18 cellular contexts compared by ENCODE assay signal in genomic region chr9:78618735-78619134, GRCh38.
"Had no signal": no experiment of that assay in that cellular context is flagged by ENCODE, and none has a peak within 500 bp of the region (broad histone marks: within the 10 kb centered on the region; RNA-seq: fewer than 3 reads in every experiment).

No MANE protein-coding gene starts in this region.

- H3K4me1 ChIP-seq: gastrocnemius medialis, prostate gland, spleen, vagina had no signal

- ATAC-seq: activated T-helper 17 cell treated with anti-CD3 and anti-CD28 coated beads, Interleukin-2, amount 50 U/mL, for 72 hours; gastrocnemius medialis; natural killer cell treated with Interleukin-12 subunit alpha and Interleukin-12 subunit beta and Interleukin-15 and Interleukin-18, amount 100 ng/mL, for 72 hours had no signal

- DNase-seq: activated naive CD4-positive, alpha-beta T cell; activated naive CD8-positive, alpha-beta T cell treated with anti-CD3 and anti-CD28 coated beads for 36 hours; activated T-cell treated with anti-CD3 and anti-CD28 coated beads, Interleukin-2, amount 50 U/mL, for 1 hour; cerebellar nuclear complex; effector CD4-positive, alpha-beta T cell; gastrocnemius medialis; hippocampal formation; ovary; spleen; stimulated activated CD4-positive, alpha-beta T cell treated with anti-CD3 and anti-CD28 coated beads, Interleukin-4, amount 100 ng/mL, for 24 hours; stimulated activated naive CD4-positive, alpha-beta T cell treated with Interleukin-2 at 50 U/mL for 16 hours had no signal

- H3K27me3 ChIP-seq: gastrocnemius medialis, ovary, spleen, vagina had no signal

- H3K4me3 Mint-ChIP-seq: activated naive CD8-positive, alpha-beta T cell treated with anti-CD3 and anti-CD28 coated beads for 36 hours; activated T-helper 17 cell treated with anti-CD3 and anti-CD28 coated beads, Interleukin-2, amount 50 U/mL, for 72 hours; dendritic cell treated with granulocyte-macrophage colony-stimulating factor and Interleukin-4, amounts not matched to agents 40 ng/mL and 50 ng/mL, for 4 days; natural killer cell treated with Interleukin-12 subunit alpha and Interleukin-12 subunit beta and Interleukin-15 and Interleukin-18, amount 100 ng/mL, for 72 hours; type B pancreatic cell had no signal

- H3K36me3 Mint-ChIP-seq: activated naive CD8-positive, alpha-beta T cell treated with anti-CD3 and anti-CD28 coated beads for 36 hours; natural killer cell treated with Interleukin-12 subunit alpha and Interleukin-12 subunit beta and Interleukin-15 and Interleukin-18, amount 100 ng/mL, for 72 hours; type B pancreatic cell had no signal

- H3K9me3 ChIP-seq: gastrocnemius medialis, ovary, prostate gland, spleen, thoracic aorta, vagina had no signal

- H3K9me3 Mint-ChIP-seq: activated naive CD8-positive, alpha-beta T cell treated with anti-CD3 and anti-CD28 coated beads for 36 hours; activated T-helper 17 cell treated with anti-CD3 and anti-CD28 coated beads, Interleukin-2, amount 50 U/mL, for 72 hours; dendritic cell treated with granulocyte-macrophage colony-stimulating factor and Interleukin-4, amounts not matched to agents 40 ng/mL and 50 ng/mL, for 4 days; natural killer cell treated with Interleukin-12 subunit alpha and Interleukin-12 subunit beta and Interleukin-15 and Interleukin-18, amount 100 ng/mL, for 72 hours; type B pancreatic cell had no signal

- H3K4me3 ChIP-seq: gastrocnemius medialis, ovary, prostate gland, spleen, thoracic aorta, vagina had no signal

- H3K36me3 ChIP-seq: gastrocnemius medialis, ovary, prostate gland, spleen, thoracic aorta, vagina had no signal

- H3K4me1 Mint-ChIP-seq: activated naive CD8-positive, alpha-beta T cell treated with anti-CD3 and anti-CD28 coated beads for 36 hours; activated T-helper 17 cell treated with anti-CD3 and anti-CD28 coated beads, Interleukin-2, amount 50 U/mL, for 72 hours had no signal

- H3K27ac Mint-ChIP-seq: activated naive CD8-positive, alpha-beta T cell treated with anti-CD3 and anti-CD28 coated beads for 36 hours; activated T-helper 17 cell treated with anti-CD3 and anti-CD28 coated beads, Interleukin-2, amount 50 U/mL, for 72 hours; dendritic cell treated with granulocyte-macrophage colony-stimulating factor and Interleukin-4, amounts not matched to agents 40 ng/mL and 50 ng/mL, for 4 days; natural killer cell treated with Interleukin-12 subunit alpha and Interleukin-12 subunit beta and Interleukin-15 and Interleukin-18, amount 100 ng/mL, for 72 hours; type B pancreatic cell had no signal

- H3K27ac ChIP-seq: gastrocnemius medialis, ovary, prostate gland, spleen, thoracic aorta, vagina had no signal

- H3K27me3 Mint-ChIP-seq: activated T-helper 17 cell treated with anti-CD3 and anti-CD28 coated beads, Interleukin-2, amount 50 U/mL, for 72 hours; dendritic cell treated with granulocyte-macrophage colony-stimulating factor and Interleukin-4, amounts not matched to agents 40 ng/mL and 50 ng/mL, for 4 days; natural killer cell treated with Interleukin-12 subunit alpha and Interleukin-12 subunit beta and Interleukin-15 and Interleukin-18, amount 100 ng/mL, for 72 hours had no signal
